In the genomic region with DNA sequence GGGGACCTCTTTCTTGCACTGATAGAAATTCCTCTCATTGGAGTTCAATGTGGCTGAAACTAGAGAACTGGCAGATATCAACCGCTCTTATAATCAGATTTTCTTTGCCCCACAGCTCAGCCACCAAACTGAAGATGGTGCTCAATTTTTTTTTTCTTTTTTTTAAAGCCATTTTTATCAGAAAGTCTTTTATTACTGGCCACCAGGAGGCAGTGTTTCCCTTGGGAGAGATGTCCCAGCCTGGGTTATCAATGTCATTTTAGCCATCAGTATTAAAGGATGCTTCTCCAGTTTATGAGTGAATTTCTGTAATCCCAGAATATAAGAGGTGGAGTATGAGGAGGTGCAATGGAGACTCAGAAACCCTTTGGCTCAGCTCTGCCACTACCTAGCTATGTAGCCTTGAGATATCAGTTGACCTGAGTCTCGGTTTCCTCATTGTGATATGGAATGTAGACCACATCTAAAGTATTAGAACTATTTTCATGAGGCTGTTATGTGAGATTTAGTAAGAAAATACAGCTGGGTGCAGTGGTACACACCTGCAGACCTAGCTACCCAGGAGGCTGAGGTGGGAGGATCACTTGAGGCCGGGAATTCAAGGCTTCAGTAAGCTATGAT, we compare ENCODE assay signal across 9 cellular contexts. TPM values are rescaled to one million over a fixed set of nuclear protein-coding genes. Genes with fewer than 3 reads are reported as not detected.
DNase-seq lines count a peak whose midpoint lies in the region; ATAC-seq and TF ChIP-seq lines count a peak whose summit lies in the region.
"Had no signal": no experiment of that assay in that cellular context is flagged by ENCODE, and none has a peak within 500 bp of the region (broad histone marks: within the 10 kb centered on the region; RNA-seq: fewer than 3 reads in every experiment).

No MANE protein-coding gene starts in this region.

- TF ChIP-seq POLR2A in testis (IDR thresholded peaks at IDR 0.05): no peak

- H3K9me3 ChIP-seq in AG04450 (ENCODE audit: control insufficient read depth, insufficient read depth, low read length) (no peaks in the 10 kb centered on the region), testis (no peaks in the 10 kb centered on the region)
- H3K9me3 ChIP-seq: neutrophil had no signal

- H3K4me1 ChIP-seq in testis: peaks cover 14% of the 10 kb centered on the region

- H3K4me3 ChIP-seq in AG04450 (ENCODE audit: low read depth, low read length) (no peak overlapping the region), testis (no peak overlapping the region)

- peak; percentile 61 for TF ChIP-seq CTCF in AG04450 (IDR thresholded peaks at IDR 0.05; ENCODE audit: low read depth, low read length)
- TF ChIP-seq CTCF in testis (IDR thresholded peaks at IDR 0.05): peak; percentile 60 to 80 (median 80)

- 89% methylated on average over 3 of the region's 3 CpGs for WGBS in testis, 2 donors

- DNase-seq in AG04450 (ENCODE audit: low read depth, low spot score) (peak; percentile 2), GF-D8 (lab: John Stamatoyannopoulos, UW) (peak; percentile 3), NCI-H226 (peak; percentile 28), iPS-NIHi11 (ENCODE audit: low spot score) (peak; percentile 47), testis (no peak), NCI-H2171 (lab: John Stamatoyannopoulos, UW) (no peak)
- DNase-seq in activated CD8-positive, alpha-beta memory T cell treated with anti-CD3 and anti-CD28 coated beads, Interleukin-2, amount 50 U/mL, for 4 hours: peak; percentile 54

- ATAC-seq in GM19328 (IDR thresholded peaks at IDR 0.05; ENCODE audit: unreplicated experiment): no peak

- POLR2A ChIA-PET in AG04450 (lab: Yijun Ruan, JAX): no interaction called here

- no peaks in the 10 kb centered on the region for H3K27me3 ChIP-seq in AG04450 (ENCODE audit: control insufficient read depth, insufficient read depth, low read length)
- H3K27me3 ChIP-seq in testis: no peaks in the 10 kb centered on the region
- H3K27me3 ChIP-seq: neutrophil had no signal

- CTCF ChIA-PET in AG04450 (lab: Charles Lee): interaction anchor here (0.6 to 5.0 kb wide), 13 partner anchors 11 to 312 kb away, joined by 3 to 59 read pairs (median 3); partner anchors contain the start of gene ITLN2

- intact Hi-C loops in testis (cut with DNase I; ENCODE audit: low total_unique reads): no loop called here

- H3K27ac ChIP-seq in AG04450 (ENCODE audit: low read depth, low read length) (no peak overlapping the region), testis (no peak overlapping the region)

- H3K36me3 ChIP-seq in testis (ENCODE audit: low read depth, missing control alignments): no peaks in the 10 kb centered on the region
- H3K36me3 ChIP-seq: neutrophil had no signal

RNA-seq across cellular contexts. Expression of gene CD244, which starts 27.6 kb away (rescaled TPM):
- not detected in 2 replicates for polyA plus RNA-seq in AG04450 (2011; rRNA removed)
- polyA minus RNA-seq in AG04450 (2011; rRNA and poly(A)+ RNA removed): not detected in 2 replicates
- total RNA-seq in testis: 1 to 10 TPM; 1.4 to 2.3 TPM
- 2.4 TPM for polyA plus RNA-seq in testis (ENCODE audit: insufficient read depth, low read depth, low replicate concordance)

RNA-seq across cellular contexts. Expression of gene LY9, which starts 39.1 kb away (rescaled TPM):
- polyA plus RNA-seq in AG04450 (2011; rRNA removed) (not detected in 2 replicates), testis (ENCODE audit: insufficient read depth, low read depth, low replicate concordance) (0.71 TPM)
- not detected in 2 replicates for polyA minus RNA-seq in AG04450 (2011; rRNA and poly(A)+ RNA removed)
- total RNA-seq in testis: under 1 TPM in 1 of 2 donors, not detected in 1; 0.68 TPM

RNA-seq across cellular contexts. Expression of gene ITLN1, which starts 49.9 kb away (rescaled TPM):
- polyA plus RNA-seq in AG04450 (2011; rRNA removed) (not detected in 2 replicates), testis (ENCODE audit: insufficient read depth, low read depth, low replicate concordance) (45.8 TPM)
- not detected in 2 replicates for polyA minus RNA-seq in AG04450 (2011; rRNA and poly(A)+ RNA removed)
- total RNA-seq in testis: 1 to 10 TPM; 2.3 to 8.8 TPM

Comparison
In these comparisons a context has a peak if more than half of its experiments do, and no peak if none do; other contexts are left out.
1. DNase-seq: peak in AG04450 (single experiment), GF-D8 (single experiment), NCI-H226 (single experiment), activated CD8-positive, alpha-beta memory T cell treated with anti-CD3 and anti-CD28 coated beads, Interleukin-2, amount 50 U/mL, for 4 hours (single experiment) and iPS-NIHi11 (single experiment); none in testis (single experiment) and NCI-H2171 (single experiment).
2. RNA of gene ITLN1, which starts 49.9 kb away (polyA plus RNA-seq): 45.8 TPM in testis (single experiment); not detected in AG04450; every median in the first group is over 10 times any median in the second.